ENCODE assay signal across 17 cellular contexts in genomic region chr5:90366972-90367371, GRCh38. TPM values are rescaled to one million over a fixed set of nuclear protein-coding genes. Genes with fewer than 3 reads are reported as not detected.
DNase-seq lines count a peak whose midpoint lies in the region; ATAC-seq, FAIRE-seq and TF ChIP-seq lines count a peak whose summit lies in the region.
"Had no signal": no experiment of that assay in that cellular context is flagged by ENCODE, and none has a peak within 500 bp of the region (broad histone marks: within the 10 kb centered on the region; RNA-seq: fewer than 3 reads in every experiment).

No MANE protein-coding gene starts in this region.

- POLR2A ChIA-PET in WTC11 (lab: Charles Lee), result no interaction called here

- CTCF ChIA-PET in WTC11 (lab: Charles Lee), result interaction anchor here (0.6 to 1.1 kb wide), 2 partner anchors 73 to 80 kb away, joined by 3 to 5 read pairs; no protein-coding TSS in a partner anchor

- TF ChIP-seq CTCF in WTC11 (IDR thresholded peaks at IDR 0.05), result no peak

- H3K36me3 Mint-ChIP-seq in WTC11, result peaks cover 30% of the 10 kb centered on the region

- peak; percentile 5 for FAIRE-seq in islet of Langerhans (lab: Jason Lieb, UNC)
- FAIRE-seq: GM12892, GM19239, H54 had no signal

- H3K4me3 Mint-ChIP-seq in WTC11, result no peak overlapping the region; the same call in 1 of the 2 replicates
- H3K4me3 Mint-ChIP-seq: B cell; CD4-positive, alpha-beta T cell had no signal

- peaks cover 12% of the 10 kb centered on the region for H3K4me1 Mint-ChIP-seq in WTC11
- H3K4me1 Mint-ChIP-seq: B cell had no signal

- peaks cover 43% of the 10 kb centered on the region for H3K9me3 Mint-ChIP-seq in WTC11

- ATAC-seq in WTC11, result peak; percentile 77

- H3K27me3 Mint-ChIP-seq in WTC11 (ENCODE audit: low read depth), result no peaks in the 10 kb centered on the region

- DNase-seq in NCI-H748 (lab: John Stamatoyannopoulos, UW; ENCODE audit: unreplicated experiment) (peak; percentile 47), NCI-H748 treated with DMSO at 0.1 percent for 48 hours (lab: John Stamatoyannopoulos, UW) (no peak), WTC11 (ENCODE audit: low spot score) (no peak), SHP77 treated with DMSO at 0.1 percent for 48 hours (lab: John Stamatoyannopoulos, UW) (no peak), NCI-H1694 (lab: John Stamatoyannopoulos, UW) (no peak), iPS-NIHi11 (ENCODE audit: low spot score) (no peak)
- DNase-seq: ACHN; C1 segment of cervical spinal cord; CD4-positive, alpha-beta T cell; DND-41; GDM1; IMR-90 had no signal

- peak overlapping the region; percentile 13 for H3K27ac Mint-ChIP-seq in WTC11
- H3K27ac Mint-ChIP-seq: B cell; CD4-positive, alpha-beta T cell had no signal

TF ChIP-seq in WTC11, 78 proteins besides CTCF, POLR2A, EP300 and RAD21 (continues in another document):
- TF ChIP-seq CREM (CRISPR knock-in tag; IDR thresholded peaks at IDR 0.05) (no peak), RELA (CRISPR knock-in tag; IDR thresholded peaks at IDR 0.05; ENCODE audit: borderline replicate concordance) (no peak), STAT6 (CRISPR knock-in tag; conservative IDR thresholded peaks at IDR 0.05; ENCODE audit: low read depth) (no peak), TEAD1 (CRISPR knock-in tag; IDR thresholded peaks at IDR 0.05) (no peak), ZNF671 (CRISPR knock-in tag; IDR thresholded peaks at IDR 0.05) (no peak), TEAD4 (CRISPR knock-in tag; IDR thresholded peaks at IDR 0.05) (no peak), KAT7 (CRISPR knock-in tag; IDR thresholded peaks at IDR 0.05; ENCODE audit: borderline replicate concordance) (no peak), AFF4 (CRISPR knock-in tag; IDR thresholded peaks at IDR 0.05; ENCODE audit: borderline replicate concordance) (no peak), ATF2 (CRISPR knock-in tag; IDR thresholded peaks at IDR 0.05; ENCODE audit: borderline replicate concordance, low read depth) (no peak), NR3C1 (CRISPR knock-in tag; conservative IDR thresholded peaks at IDR 0.05; ENCODE audit: low read depth) (no peak), JAZF1 (CRISPR knock-in tag; IDR thresholded peaks at IDR 0.05) (no peak), HMGA2 (CRISPR knock-in tag; IDR thresholded peaks at IDR 0.05) (no peak), ESRRA (CRISPR knock-in tag; IDR thresholded peaks at IDR 0.05; ENCODE audit: borderline replicate concordance) (no peak), ATF6 (CRISPR knock-in tag; IDR thresholded peaks at IDR 0.05) (no peak), ZNF532 (CRISPR knock-in tag; IDR thresholded peaks at IDR 0.05; ENCODE audit: borderline replicate concordance) (no peak)

RNA-seq across cellular contexts. Expression of gene CETN3, which starts 42.6 kb away (rescaled TPM):
- 42.2 to 49.0 TPM (median 48.5 TPM) in 3 replicates for total RNA-seq in WTC11 (2021)
